Comparison of ENCODE assay signal across 1 cellular context in the genomic region with DNA sequence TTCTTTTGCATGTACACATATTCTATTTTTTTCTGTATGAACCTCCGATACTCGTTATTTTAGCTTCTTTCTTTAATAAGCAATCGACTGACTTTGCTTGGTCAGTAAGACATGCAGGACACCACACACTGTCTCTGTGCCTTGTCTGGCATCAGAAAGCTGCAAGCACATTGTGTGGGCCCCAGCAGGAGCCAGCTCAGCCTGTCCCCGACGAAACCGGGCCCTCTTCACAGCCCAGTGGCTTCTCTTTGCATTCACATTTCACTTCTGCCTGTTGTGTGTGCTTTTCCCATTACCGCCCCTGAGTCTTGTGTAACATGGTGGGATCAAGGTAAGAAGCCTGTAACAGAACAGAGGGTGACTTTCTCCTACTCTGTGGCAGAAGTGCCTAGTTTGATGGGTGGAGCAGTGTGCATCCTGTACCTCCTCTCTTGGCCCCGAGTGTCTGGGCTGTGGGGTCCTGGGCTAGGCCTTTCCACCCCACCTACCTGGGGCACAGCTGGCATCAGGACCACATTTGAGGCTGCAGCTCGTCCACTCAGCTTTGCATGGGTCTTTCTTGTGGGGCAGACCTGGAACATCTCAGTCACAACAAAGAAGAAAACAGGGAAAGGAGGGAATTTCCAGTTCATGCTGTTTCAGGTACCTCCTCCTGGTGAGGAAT.
TF ChIP-seq lines count a peak whose summit lies in the region.

No MANE protein-coding gene starts in this region.

TF ChIP-seq in GM23338, 12 proteins besides CTCF, POLR2A, EP300 and RAD21 (continued from another document):
- TF ChIP-seq, protein P1, sequence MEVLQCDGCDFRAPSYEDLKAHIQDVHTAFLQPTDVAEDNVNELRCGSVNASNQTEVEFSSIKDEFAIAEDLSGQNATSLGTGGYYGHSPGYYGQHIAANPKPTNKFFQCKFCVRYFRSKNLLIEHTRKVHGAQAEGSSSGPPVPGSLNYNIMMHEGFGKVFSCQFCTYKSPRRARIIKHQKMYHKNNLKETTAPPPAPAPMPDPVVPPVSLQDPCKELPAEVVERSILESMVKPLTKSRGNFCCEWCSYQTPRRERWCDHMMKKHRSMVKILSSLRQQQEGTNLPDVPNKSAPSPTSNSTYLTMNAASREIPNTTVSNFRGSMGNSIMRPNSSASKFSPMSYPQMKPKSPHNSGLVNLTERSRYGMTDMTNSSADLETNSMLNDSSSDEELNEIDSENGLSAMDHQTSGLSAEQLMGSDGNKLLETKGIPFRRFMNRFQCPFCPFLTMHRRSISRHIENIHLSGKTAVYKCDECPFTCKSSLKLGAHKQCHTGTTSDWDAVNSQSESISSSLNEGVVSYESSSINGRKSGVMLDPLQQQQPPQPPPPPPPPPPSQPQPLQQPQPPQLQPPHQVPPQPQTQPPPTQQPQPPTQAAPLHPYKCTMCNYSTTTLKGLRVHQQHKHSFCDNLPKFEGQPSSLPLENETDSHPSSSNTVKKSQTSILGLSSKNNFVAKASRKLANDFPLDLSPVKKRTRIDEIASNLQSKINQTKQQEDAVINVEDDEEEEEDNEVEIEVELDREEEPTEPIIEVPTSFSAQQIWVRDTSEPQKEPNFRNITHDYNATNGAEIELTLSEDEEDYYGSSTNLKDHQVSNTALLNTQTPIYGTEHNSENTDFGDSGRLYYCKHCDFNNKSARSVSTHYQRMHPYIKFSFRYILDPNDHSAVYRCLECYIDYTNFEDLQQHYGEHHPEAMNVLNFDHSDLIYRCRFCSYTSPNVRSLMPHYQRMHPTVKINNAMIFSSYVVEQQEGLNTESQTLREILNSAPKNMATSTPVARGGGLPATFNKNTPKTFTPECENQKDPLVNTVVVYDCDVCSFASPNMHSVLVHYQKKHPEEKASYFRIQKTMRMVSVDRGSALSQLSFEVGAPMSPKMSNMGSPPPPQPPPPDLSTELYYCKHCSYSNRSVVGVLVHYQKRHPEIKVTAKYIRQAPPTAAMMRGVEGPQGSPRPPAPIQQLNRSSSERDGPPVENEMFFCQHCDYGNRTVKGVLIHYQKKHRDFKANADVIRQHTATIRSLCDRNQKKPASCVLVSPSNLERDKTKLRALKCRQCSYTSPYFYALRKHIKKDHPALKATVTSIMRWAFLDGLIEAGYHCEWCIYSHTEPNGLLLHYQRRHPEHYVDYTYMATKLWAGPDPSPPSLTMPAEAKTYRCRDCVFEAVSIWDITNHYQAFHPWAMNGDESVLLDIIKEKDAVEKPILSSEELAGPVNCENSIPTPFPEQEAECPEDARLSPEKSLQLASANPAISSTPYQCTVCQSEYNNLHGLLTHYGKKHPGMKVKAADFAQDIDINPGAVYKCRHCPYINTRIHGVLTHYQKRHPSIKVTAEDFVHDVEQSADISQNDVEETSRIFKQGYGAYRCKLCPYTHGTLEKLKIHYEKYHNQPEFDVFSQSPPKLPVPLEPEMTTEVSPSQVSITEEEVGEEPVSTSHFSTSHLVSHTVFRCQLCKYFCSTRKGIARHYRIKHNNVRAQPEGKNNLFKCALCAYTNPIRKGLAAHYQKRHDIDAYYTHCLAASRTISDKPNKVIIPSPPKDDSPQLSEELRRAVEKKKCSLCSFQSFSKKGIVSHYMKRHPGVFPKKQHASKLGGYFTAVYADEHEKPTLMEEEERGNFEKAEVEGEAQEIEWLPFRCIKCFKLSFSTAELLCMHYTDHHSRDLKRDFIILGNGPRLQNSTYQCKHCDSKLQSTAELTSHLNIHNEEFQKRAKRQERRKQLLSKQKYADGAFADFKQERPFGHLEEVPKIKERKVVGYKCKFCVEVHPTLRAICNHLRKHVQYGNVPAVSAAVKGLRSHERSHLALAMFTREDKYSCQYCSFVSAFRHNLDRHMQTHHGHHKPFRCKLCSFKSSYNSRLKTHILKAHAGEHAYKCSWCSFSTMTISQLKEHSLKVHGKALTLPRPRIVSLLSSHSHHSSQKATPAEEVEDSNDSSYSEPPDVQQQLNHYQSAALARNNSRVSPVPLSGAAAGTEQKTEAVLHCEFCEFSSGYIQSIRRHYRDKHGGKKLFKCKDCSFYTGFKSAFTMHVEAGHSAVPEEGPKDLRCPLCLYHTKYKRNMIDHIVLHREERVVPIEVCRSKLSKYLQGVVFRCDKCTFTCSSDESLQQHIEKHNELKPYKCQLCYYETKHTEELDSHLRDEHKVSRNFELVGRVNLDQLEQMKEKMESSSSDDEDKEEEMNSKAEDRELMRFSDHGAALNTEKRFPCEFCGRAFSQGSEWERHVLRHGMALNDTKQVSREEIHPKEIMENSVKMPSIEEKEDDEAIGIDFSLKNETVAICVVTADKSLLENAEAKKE (CRISPR knock-in tag; IDR thresholded peaks at IDR 0.05): no peak
- no peak for TF ChIP-seq NANOG (IDR thresholded peaks at IDR 0.05; ENCODE audit: borderline replicate concordance)
- TF ChIP-seq, protein P2, sequence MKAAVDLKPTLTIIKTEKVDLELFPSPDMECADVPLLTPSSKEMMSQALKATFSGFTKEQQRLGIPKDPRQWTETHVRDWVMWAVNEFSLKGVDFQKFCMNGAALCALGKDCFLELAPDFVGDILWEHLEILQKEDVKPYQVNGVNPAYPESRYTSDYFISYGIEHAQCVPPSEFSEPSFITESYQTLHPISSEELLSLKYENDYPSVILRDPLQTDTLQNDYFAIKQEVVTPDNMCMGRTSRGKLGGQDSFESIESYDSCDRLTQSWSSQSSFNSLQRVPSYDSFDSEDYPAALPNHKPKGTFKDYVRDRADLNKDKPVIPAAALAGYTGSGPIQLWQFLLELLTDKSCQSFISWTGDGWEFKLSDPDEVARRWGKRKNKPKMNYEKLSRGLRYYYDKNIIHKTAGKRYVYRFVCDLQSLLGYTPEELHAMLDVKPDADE (IDR thresholded peaks at IDR 0.05): no peak
- TF ChIP-seq STAT1 (IDR thresholded peaks at IDR 0.05; ENCODE audit: unreplicated experiment): no peak
- TF ChIP-seq, protein P3, sequence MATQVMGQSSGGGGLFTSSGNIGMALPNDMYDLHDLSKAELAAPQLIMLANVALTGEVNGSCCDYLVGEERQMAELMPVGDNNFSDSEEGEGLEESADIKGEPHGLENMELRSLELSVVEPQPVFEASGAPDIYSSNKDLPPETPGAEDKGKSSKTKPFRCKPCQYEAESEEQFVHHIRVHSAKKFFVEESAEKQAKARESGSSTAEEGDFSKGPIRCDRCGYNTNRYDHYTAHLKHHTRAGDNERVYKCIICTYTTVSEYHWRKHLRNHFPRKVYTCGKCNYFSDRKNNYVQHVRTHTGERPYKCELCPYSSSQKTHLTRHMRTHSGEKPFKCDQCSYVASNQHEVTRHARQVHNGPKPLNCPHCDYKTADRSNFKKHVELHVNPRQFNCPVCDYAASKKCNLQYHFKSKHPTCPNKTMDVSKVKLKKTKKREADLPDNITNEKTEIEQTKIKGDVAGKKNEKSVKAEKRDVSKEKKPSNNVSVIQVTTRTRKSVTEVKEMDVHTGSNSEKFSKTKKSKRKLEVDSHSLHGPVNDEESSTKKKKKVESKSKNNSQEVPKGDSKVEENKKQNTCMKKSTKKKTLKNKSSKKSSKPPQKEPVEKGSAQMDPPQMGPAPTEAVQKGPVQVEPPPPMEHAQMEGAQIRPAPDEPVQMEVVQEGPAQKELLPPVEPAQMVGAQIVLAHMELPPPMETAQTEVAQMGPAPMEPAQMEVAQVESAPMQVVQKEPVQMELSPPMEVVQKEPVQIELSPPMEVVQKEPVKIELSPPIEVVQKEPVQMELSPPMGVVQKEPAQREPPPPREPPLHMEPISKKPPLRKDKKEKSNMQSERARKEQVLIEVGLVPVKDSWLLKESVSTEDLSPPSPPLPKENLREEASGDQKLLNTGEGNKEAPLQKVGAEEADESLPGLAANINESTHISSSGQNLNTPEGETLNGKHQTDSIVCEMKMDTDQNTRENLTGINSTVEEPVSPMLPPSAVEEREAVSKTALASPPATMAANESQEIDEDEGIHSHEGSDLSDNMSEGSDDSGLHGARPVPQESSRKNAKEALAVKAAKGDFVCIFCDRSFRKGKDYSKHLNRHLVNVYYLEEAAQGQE (IDR thresholded peaks at IDR 0.05; ENCODE audit: unreplicated experiment): no peak
- TF ChIP-seq EZH2 (IDR thresholded peaks at IDR 0.05; ENCODE audit: low read depth, unreplicated experiment): no peak
- TF ChIP-seq CREB1 (CRISPR knock-in tag; IDR thresholded peaks at IDR 0.05; ENCODE audit: low read depth): no peak
